In the genomic region with DNA sequence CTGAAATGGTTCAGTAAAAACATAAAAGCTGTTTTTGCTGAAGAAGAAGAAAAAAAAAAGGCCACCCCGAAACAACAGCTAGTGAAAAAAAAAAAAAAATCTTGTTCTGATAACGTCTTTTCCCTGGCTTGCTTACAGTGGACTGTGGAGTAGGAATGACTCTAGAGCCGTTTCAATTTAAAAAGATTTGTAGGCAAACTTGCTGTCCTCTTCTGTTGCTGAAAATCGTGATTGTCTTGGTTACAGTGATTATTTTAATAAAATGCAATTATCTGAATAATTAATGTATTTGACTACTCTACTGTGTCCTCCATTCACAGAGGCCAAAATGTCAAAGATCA, we compare ENCODE assay signal across 19 cellular contexts.
DNase-seq lines count a peak whose midpoint lies in the region; ATAC-seq and TF ChIP-seq lines count a peak whose summit lies in the region.
"Had no signal": no experiment of that assay in that cellular context is flagged by ENCODE, and none has a peak within 500 bp of the region (broad histone marks: within the 10 kb centered on the region; RNA-seq: fewer than 3 reads in every experiment).

No MANE protein-coding gene starts in this region.

- H3K9me3 ChIP-seq in gastroesophageal sphincter (no peaks in the 10 kb centered on the region), thyroid gland (no peaks in the 10 kb centered on the region)
- H3K9me3 ChIP-seq: BLaER1 had no signal

- peaks cover 55% of the 10 kb centered on the region for H3K4me1 Mint-ChIP-seq in nephron
- peaks cover 3% of the 10 kb centered on the region for H3K4me1 Mint-ChIP-seq in T-helper 2 cell treated with Interferon-gamma antibody and Interleukin-4, amounts not matched to agents 5 μg/mL and 100 μg/mL, for 36 hours (ENCODE audit: low read depth)
- H3K4me1 Mint-ChIP-seq: activated CD4-positive, alpha-beta T cell treated with anti-CD3 and anti-CD28 coated beads for 36 hours; stimulated activated naive CD8-positive, alpha-beta T cell treated with anti-CD3 and anti-CD28 coated beads, Interleukin-15, amount 100 ng/mL, for 72 hours; T-cell had no signal

- 14 to 20% methylated on average over 1 to 4 of the region's 4 CpGs for WGBS in gastroesophageal sphincter (ENCODE audit: low coverage in 1 of 2), 2 donors
- 6 to 14% methylated on average over 4 of the region's 4 CpGs for WGBS in thyroid gland, 2 donors

- intact Hi-C loops in thyroid gland (cut with DNase I) = loop anchor here (5.0 kb wide), 2 partner anchors 43 to 188 kb away; a partner anchor contains a TSS

- H3K4me1 ChIP-seq in gastroesophageal sphincter = peaks cover 11 to 54% (median 12%) of the 10 kb centered on the region in 3 donors
- peaks cover 40 to 53% of the 10 kb centered on the region in 2 donors for H3K4me1 ChIP-seq in thyroid gland

- no peak for TF ChIP-seq CTCF in VCaP (conservative IDR thresholded peaks at IDR 0.05)
- no peak for TF ChIP-seq CTCF in gastroesophageal sphincter (IDR thresholded peaks at IDR 0.05)
- TF ChIP-seq CTCF in nephron (IDR thresholded peaks at IDR 0.05; ENCODE audit: unreplicated experiment in 3 of 3) = no peak
- no peak for TF ChIP-seq CTCF in thyroid gland (IDR thresholded peaks at IDR 0.05)

- H3K36me3 Mint-ChIP-seq in nephron (ENCODE audit: low read depth) = no peaks in the 10 kb centered on the region
- H3K36me3 Mint-ChIP-seq in T-helper 2 cell treated with Interferon-gamma antibody and Interleukin-4, amounts not matched to agents 5 μg/mL and 100 μg/mL, for 36 hours (ENCODE audit: low read depth) = no peaks in the 10 kb centered on the region

- no peaks in the 10 kb centered on the region for H3K36me3 ChIP-seq in gastroesophageal sphincter
- no peaks in the 10 kb centered on the region for H3K36me3 ChIP-seq in thyroid gland
- H3K36me3 ChIP-seq: BLaER1 had no signal

- no peaks in the 10 kb centered on the region for H3K27me3 Mint-ChIP-seq in nephron (ENCODE audit: low read depth)
- peaks cover 6% of the 10 kb centered on the region for H3K27me3 Mint-ChIP-seq in T-helper 2 cell treated with Interferon-gamma antibody and Interleukin-4, amounts not matched to agents 5 μg/mL and 100 μg/mL, for 36 hours (ENCODE audit: low read depth)
- H3K27me3 Mint-ChIP-seq: activated CD4-positive, alpha-beta T cell treated with anti-CD3 and anti-CD28 coated beads for 36 hours; stimulated activated naive CD8-positive, alpha-beta T cell treated with anti-CD3 and anti-CD28 coated beads, Interleukin-15, amount 100 ng/mL, for 72 hours; T-cell had no signal

- H3K4me3 ChIP-seq in gastroesophageal sphincter = peak overlapping the region in 1 of 2 donors; percentile 21
- H3K4me3 ChIP-seq in thyroid gland (replicated peaks in 1 of 3) = no peak overlapping the region
- H3K4me3 ChIP-seq: BLaER1, PC-9, skin epidermis had no signal

- H3K27ac ChIP-seq in VCaP (peak overlapping the region; percentile 62), gastroesophageal sphincter (peak overlapping the region; percentile 76 to 80 (median 78)), thyroid gland (peak overlapping the region; percentile 81 to 92 (median 91))
- H3K27ac ChIP-seq: BLaER1, PC-9 had no signal

- no peak for ATAC-seq in gastroesophageal sphincter
- ATAC-seq: activated CD4-positive, alpha-beta T cell treated with anti-CD3 and anti-CD28 coated beads for 36 hours; HCT116; naive thymus-derived CD4-positive, alpha-beta T cell; stimulated activated naive CD8-positive, alpha-beta T cell treated with anti-CD3 and anti-CD28 coated beads, Interleukin-15, amount 100 ng/mL, for 72 hours; T-cell had no signal

- peak overlapping the region; percentile 85 to 100 (median 97) for H3K27ac Mint-ChIP-seq in nephron
- no peak overlapping the region for H3K27ac Mint-ChIP-seq in T-helper 2 cell treated with Interferon-gamma antibody and Interleukin-4, amounts not matched to agents 5 μg/mL and 100 μg/mL, for 36 hours
- H3K27ac Mint-ChIP-seq: activated CD4-positive, alpha-beta T cell treated with anti-CD3 and anti-CD28 coated beads for 36 hours; naive thymus-derived CD4-positive, alpha-beta T cell; T-cell had no signal

- TF ChIP-seq POLR2A in gastroesophageal sphincter (IDR thresholded peaks at IDR 0.05) = no peak
- no peak for TF ChIP-seq POLR2A in thyroid gland (IDR thresholded peaks at IDR 0.05)

- no peak for TF ChIP-seq EP300 in gastroesophageal sphincter (IDR thresholded peaks at IDR 0.05)

- peak overlapping the region in 1 of 3 experiments; percentile 60 for H3K4me3 Mint-ChIP-seq in nephron
- no peak overlapping the region for H3K4me3 Mint-ChIP-seq in T-helper 2 cell treated with Interferon-gamma antibody and Interleukin-4, amounts not matched to agents 5 μg/mL and 100 μg/mL, for 36 hours
- H3K4me3 Mint-ChIP-seq: activated CD4-positive, alpha-beta T cell treated with anti-CD3 and anti-CD28 coated beads for 36 hours; naive thymus-derived CD4-positive, alpha-beta T cell; stimulated activated naive CD8-positive, alpha-beta T cell treated with anti-CD3 and anti-CD28 coated beads, Interleukin-15, amount 100 ng/mL, for 72 hours; T-cell had no signal

- DNase-seq in thyroid gland (no peak), GDM1 (lab: John Stamatoyannopoulos, UW) (no peak), HUDEP-2 (lab: John Stamatoyannopoulos, UW; ENCODE audit: unreplicated experiment in 76 of 76) (no peak), dermis blood vessel endothelial cell (no peak)
- no peak for DNase-seq in T-helper 2 cell treated with Interferon-gamma antibody and Interleukin-4, amounts not matched to agents 5 μg/mL and 100 μg/mL, for 36 hours (ENCODE audit: low spot score)
- DNase-seq: activated CD4-positive, alpha-beta T cell treated with anti-CD3 and anti-CD28 coated beads for 36 hours; effector CD8-positive, alpha-beta T cell; KG1; kidney; naive thymus-derived CD4-positive, alpha-beta T cell; PC-9; stimulated activated naive CD8-positive, alpha-beta T cell treated with anti-CD3 and anti-CD28 coated beads, Interleukin-15, amount 100 ng/mL, for 72 hours; T-cell had no signal

- H3K27me3 ChIP-seq in gastroesophageal sphincter (no peaks in the 10 kb centered on the region), thyroid gland (no peaks in the 10 kb centered on the region)
- H3K27me3 ChIP-seq: BLaER1 had no signal

- no peaks in the 10 kb centered on the region for H3K9me3 Mint-ChIP-seq in nephron
- no peaks in the 10 kb centered on the region for H3K9me3 Mint-ChIP-seq in T-helper 2 cell treated with Interferon-gamma antibody and Interleukin-4, amounts not matched to agents 5 μg/mL and 100 μg/mL, for 36 hours
- H3K9me3 Mint-ChIP-seq: naive thymus-derived CD4-positive, alpha-beta T cell; stimulated activated naive CD8-positive, alpha-beta T cell treated with anti-CD3 and anti-CD28 coated beads, Interleukin-15, amount 100 ng/mL, for 72 hours; T-cell had no signal
